Comparison of ENCODE assay signal across 3 cellular contexts in the genomic region with DNA sequence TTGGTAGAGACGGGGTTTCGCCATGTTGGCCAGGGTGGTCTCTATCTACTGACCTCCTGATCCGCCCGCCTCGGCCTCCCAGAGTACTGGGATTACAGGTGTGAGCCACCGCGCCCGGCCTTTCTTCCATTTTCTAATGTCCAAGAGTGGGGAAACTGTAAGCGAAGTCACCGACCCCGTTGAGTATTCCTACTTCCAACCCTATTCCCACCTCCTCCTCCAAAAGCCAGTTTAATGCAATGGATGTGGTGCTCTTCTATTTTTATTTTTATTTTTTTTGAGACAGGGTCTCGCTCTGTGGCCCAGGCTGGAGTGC.
A peak's percentile ranks its signal among the peaks of the same experiment; 100 is the strongest.
TF ChIP-seq lines count a peak whose summit lies in the region.

No MANE protein-coding gene starts in this region.

TF ChIP-seq in A549, 52 proteins besides CTCF, POLR2A, EP300 and RAD21:
- no peak for TF ChIP-seq PHF8 (IDR thresholded peaks at IDR 0.05; ENCODE audit: borderline replicate concordance, low read depth)
- TF ChIP-seq MAZ (IDR thresholded peaks at IDR 0.05; ENCODE audit: borderline replicate concordance, low read depth, low read length) = no peak
- TF ChIP-seq RNF2 (IDR thresholded peaks at IDR 0.05; ENCODE audit: borderline replicate concordance, low read depth) = no peak
- TF ChIP-seq HOXB5 (CRISPR knock-in tag; IDR thresholded peaks at IDR 0.05) = no peak
- TF ChIP-seq TFCP2L1 (CRISPR knock-in tag; IDR thresholded peaks at IDR 0.05) = no peak

TF ChIP-seq in HCT116, 20 proteins besides CTCF, POLR2A, EP300 and RAD21:
- no peak for TF ChIP-seq TCF7L2 (IDR thresholded peaks at IDR 0.05; ENCODE audit: borderline replicate concordance, extremely low read depth, insufficient read depth, insufficient read length)
- no peak for TF ChIP-seq ELF1 (IDR thresholded peaks at IDR 0.05; ENCODE audit: borderline replicate concordance, low read depth)
- TF ChIP-seq JUND (IDR thresholded peaks at IDR 0.05) = no peak
- TF ChIP-seq ZNF274 (IDR thresholded peaks at IDR 0.05; ENCODE audit: low read depth, low read length) = no peak
- TF ChIP-seq SP1 (IDR thresholded peaks at IDR 0.05; ENCODE audit: low read depth) = no peak
- no peak for TF ChIP-seq YY1 (IDR thresholded peaks at IDR 0.05; ENCODE audit: extremely low read depth, insufficient replicate concordance, low read depth, low read length)
- TF ChIP-seq SRF (IDR thresholded peaks at IDR 0.05; ENCODE audit: low read depth) = no peak
- no peak for TF ChIP-seq FOSL1 (IDR thresholded peaks at IDR 0.05; ENCODE audit: low read depth)
- no peak for TF ChIP-seq ZFX (IDR thresholded peaks at IDR 0.05)
- TF ChIP-seq CBX3 (IDR thresholded peaks at IDR 0.05; ENCODE audit: low read depth) = no peak
- TF ChIP-seq CEBPB (IDR thresholded peaks at IDR 0.05; ENCODE audit: low read depth) = no peak

TF ChIP-seq in GM12878, 131 proteins besides CTCF, POLR2A, EP300 and RAD21:
- TF ChIP-seq EZH2 (IDR thresholded peaks at IDR 0.05; ENCODE audit: borderline replicate concordance, control insufficient read depth, low read depth, low read length) = no peak
- TF ChIP-seq ZNF274 (IDR thresholded peaks at IDR 0.05; ENCODE audit: insufficient read depth, insufficient read length) = no peak
- no peak for TF ChIP-seq POU2F2 (IDR thresholded peaks at IDR 0.05; ENCODE audit: borderline replicate concordance, low read depth, low read length)
- no peak for TF ChIP-seq SMAD1 (IDR thresholded peaks at IDR 0.05; ENCODE audit: low read depth, partially characterized antibody)
- TF ChIP-seq TCF3 (IDR thresholded peaks at IDR 0.05; ENCODE audit: borderline replicate concordance, insufficient read depth, low read depth, low read length) = no peak
- TF ChIP-seq STAT3 (IDR thresholded peaks at IDR 0.05; ENCODE audit: low read depth, low read length) = no peak
- no peak for TF ChIP-seq FOXM1 (IDR thresholded peaks at IDR 0.05; ENCODE audit: low read depth, low read length)
- TF ChIP-seq MTA3 (IDR thresholded peaks at IDR 0.05; ENCODE audit: borderline replicate concordance, low read length) = no peak
- TF ChIP-seq KDM1A (IDR thresholded peaks at IDR 0.05; ENCODE audit: borderline replicate concordance) = no peak
- 0 out of 4 replicates have a peak, but pooled peaks of 1 of the 2 experiments have one; percentile 2 for TF ChIP-seq IKZF2 (IDR thresholded peaks at IDR 0.05)
- TF ChIP-seq, protein P1, sequence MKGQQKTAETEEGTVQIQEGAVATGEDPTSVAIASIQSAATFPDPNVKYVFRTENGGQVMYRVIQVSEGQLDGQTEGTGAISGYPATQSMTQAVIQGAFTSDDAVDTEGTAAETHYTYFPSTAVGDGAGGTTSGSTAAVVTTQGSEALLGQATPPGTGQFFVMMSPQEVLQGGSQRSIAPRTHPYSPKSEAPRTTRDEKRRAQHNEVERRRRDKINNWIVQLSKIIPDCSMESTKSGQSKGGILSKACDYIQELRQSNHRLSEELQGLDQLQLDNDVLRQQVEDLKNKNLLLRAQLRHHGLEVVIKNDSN (IDR thresholded peaks at IDR 0.05; ENCODE audit: borderline replicate concordance, extremely low read length, insufficient read depth, low read depth, low read length) = no peak
- TF ChIP-seq, protein P2, sequence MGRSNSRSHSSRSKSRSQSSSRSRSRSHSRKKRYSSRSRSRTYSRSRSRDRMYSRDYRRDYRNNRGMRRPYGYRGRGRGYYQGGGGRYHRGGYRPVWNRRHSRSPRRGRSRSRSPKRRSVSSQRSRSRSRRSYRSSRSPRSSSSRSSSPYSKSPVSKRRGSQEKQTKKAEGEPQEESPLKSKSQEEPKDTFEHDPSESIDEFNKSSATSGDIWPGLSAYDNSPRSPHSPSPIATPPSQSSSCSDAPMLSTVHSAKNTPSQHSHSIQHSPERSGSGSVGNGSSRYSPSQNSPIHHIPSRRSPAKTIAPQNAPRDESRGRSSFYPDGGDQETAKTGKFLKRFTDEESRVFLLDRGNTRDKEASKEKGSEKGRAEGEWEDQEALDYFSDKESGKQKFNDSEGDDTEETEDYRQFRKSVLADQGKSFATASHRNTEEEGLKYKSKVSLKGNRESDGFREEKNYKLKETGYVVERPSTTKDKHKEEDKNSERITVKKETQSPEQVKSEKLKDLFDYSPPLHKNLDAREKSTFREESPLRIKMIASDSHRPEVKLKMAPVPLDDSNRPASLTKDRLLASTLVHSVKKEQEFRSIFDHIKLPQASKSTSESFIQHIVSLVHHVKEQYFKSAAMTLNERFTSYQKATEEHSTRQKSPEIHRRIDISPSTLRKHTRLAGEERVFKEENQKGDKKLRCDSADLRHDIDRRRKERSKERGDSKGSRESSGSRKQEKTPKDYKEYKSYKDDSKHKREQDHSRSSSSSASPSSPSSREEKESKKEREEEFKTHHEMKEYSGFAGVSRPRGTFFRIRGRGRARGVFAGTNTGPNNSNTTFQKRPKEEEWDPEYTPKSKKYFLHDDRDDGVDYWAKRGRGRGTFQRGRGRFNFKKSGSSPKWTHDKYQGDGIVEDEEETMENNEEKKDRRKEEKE (IDR thresholded peaks at IDR 0.05) = no peak
- no peak for TF ChIP-seq NFXL1 (IDR thresholded peaks at IDR 0.05; ENCODE audit: borderline replicate concordance)
- no peak for TF ChIP-seq CHD1 (IDR thresholded peaks at IDR 0.05; ENCODE audit: low read depth, low read length)
- TF ChIP-seq, protein P3, sequence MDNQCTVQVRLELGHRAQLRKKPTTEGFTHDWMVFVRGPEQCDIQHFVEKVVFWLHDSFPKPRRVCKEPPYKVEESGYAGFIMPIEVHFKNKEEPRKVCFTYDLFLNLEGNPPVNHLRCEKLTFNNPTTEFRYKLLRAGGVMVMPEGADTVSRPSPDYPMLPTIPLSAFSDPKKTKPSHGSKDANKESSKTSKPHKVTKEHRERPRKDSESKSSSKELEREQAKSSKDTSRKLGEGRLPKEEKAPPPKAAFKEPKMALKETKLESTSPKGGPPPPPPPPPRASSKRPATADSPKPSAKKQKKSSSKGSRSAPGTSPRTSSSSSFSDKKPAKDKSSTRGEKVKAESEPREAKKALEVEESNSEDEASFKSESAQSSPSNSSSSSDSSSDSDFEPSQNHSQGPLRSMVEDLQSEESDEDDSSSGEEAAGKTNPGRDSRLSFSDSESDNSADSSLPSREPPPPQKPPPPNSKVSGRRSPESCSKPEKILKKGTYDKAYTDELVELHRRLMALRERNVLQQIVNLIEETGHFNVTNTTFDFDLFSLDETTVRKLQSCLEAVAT (IDR thresholded peaks at IDR 0.05) = peak; percentile 51; the same call in 1 of the 2 replicates
